In the genomic region with DNA sequence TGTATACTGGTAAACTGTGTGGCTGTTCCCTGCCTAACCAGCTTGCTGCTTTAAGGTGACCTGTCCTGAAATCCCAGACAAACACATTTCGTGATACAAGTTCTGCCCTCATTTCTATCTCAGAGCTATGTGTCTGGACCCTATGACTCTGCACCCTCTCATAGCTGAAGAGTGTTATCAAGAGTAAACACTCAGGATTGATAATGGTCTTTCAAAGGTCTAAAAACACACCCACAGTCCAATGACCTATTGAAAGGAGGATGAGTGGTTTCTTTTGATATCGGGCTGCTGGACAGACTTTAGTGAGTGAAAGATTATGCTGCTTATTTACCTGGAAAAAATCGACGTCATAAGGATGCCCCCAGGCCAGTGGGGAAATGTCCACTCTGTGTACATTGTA, we compare ENCODE assay signal across 1 cellular context.
TF ChIP-seq lines count a peak whose summit lies in the region.

No MANE protein-coding gene starts in this region.

TF ChIP-seq in HepG2, 621 proteins besides CTCF, POLR2A, EP300 and RAD21 (continued from another document):
- TF ChIP-seq HNF4A (CRISPR knock-in tag; IDR thresholded peaks at IDR 0.05), result peak; percentile 35
- TF ChIP-seq ZBTB20 (CRISPR knock-in tag; IDR thresholded peaks at IDR 0.05; ENCODE audit: borderline replicate concordance, low read depth), result 0 out of 2 replicates have a peak, but pooled peaks have one; percentile 28
- peak; percentile 47; the same call in 1 of the 2 replicates for TF ChIP-seq NR2F6 (IDR thresholded peaks at IDR 0.05)
- TF ChIP-seq NR2F6 (CRISPR knock-in tag; IDR thresholded peaks at IDR 0.05), result no peak
- TF ChIP-seq TCF7 (IDR thresholded peaks at IDR 0.05; ENCODE audit: low read depth), result peak; percentile 35; the same call in 1 of the 2 replicates
- no peak for TF ChIP-seq MAFF (IDR thresholded peaks at IDR 0.05; ENCODE audit: low read depth, low read length)
- TF ChIP-seq ZNF234 (CRISPR knock-in tag; conservative IDR thresholded peaks at IDR 0.05), result no peak
- no peak for TF ChIP-seq CREB1 (IDR thresholded peaks at IDR 0.05)
- TF ChIP-seq CREB1 (CRISPR knock-in tag; IDR thresholded peaks at IDR 0.05), result peak; percentile 31; the same call in 1 of the 2 replicates
- TF ChIP-seq TBX2 (CRISPR knock-in tag; IDR thresholded peaks at IDR 0.05; ENCODE audit: borderline replicate concordance), result peak; percentile 30; the same call in 1 of the 2 replicates
- TF ChIP-seq, protein P1, sequence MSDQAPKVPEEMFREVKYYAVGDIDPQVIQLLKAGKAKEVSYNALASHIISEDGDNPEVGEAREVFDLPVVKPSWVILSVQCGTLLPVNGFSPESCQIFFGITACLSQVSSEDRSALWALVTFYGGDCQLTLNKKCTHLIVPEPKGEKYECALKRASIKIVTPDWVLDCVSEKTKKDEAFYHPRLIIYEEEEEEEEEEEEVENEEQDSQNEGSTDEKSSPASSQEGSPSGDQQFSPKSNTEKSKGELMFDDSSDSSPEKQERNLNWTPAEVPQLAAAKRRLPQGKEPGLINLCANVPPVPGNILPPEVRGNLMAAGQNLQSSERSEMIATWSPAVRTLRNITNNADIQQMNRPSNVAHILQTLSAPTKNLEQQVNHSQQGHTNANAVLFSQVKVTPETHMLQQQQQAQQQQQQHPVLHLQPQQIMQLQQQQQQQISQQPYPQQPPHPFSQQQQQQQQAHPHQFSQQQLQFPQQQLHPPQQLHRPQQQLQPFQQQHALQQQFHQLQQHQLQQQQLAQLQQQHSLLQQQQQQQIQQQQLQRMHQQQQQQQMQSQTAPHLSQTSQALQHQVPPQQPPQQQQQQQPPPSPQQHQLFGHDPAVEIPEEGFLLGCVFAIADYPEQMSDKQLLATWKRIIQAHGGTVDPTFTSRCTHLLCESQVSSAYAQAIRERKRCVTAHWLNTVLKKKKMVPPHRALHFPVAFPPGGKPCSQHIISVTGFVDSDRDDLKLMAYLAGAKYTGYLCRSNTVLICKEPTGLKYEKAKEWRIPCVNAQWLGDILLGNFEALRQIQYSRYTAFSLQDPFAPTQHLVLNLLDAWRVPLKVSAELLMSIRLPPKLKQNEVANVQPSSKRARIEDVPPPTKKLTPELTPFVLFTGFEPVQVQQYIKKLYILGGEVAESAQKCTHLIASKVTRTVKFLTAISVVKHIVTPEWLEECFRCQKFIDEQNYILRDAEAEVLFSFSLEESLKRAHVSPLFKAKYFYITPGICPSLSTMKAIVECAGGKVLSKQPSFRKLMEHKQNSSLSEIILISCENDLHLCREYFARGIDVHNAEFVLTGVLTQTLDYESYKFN (CRISPR knock-in tag; conservative IDR thresholded peaks at IDR 0.05), result peak; percentile 53
- 0 out of 2 replicates have a peak, but pooled peaks have one; percentile 21 for TF ChIP-seq SP5 (CRISPR knock-in tag; IDR thresholded peaks at IDR 0.05; ENCODE audit: borderline replicate concordance, low read depth)
- TF ChIP-seq TCF12 (IDR thresholded peaks at IDR 0.05), result no peak
- no peak for TF ChIP-seq TCF12 (CRISPR knock-in tag; IDR thresholded peaks at IDR 0.05)
- no peak for TF ChIP-seq GTF3A (CRISPR knock-in tag; conservative IDR thresholded peaks at IDR 0.05)
- TF ChIP-seq, protein P2, sequence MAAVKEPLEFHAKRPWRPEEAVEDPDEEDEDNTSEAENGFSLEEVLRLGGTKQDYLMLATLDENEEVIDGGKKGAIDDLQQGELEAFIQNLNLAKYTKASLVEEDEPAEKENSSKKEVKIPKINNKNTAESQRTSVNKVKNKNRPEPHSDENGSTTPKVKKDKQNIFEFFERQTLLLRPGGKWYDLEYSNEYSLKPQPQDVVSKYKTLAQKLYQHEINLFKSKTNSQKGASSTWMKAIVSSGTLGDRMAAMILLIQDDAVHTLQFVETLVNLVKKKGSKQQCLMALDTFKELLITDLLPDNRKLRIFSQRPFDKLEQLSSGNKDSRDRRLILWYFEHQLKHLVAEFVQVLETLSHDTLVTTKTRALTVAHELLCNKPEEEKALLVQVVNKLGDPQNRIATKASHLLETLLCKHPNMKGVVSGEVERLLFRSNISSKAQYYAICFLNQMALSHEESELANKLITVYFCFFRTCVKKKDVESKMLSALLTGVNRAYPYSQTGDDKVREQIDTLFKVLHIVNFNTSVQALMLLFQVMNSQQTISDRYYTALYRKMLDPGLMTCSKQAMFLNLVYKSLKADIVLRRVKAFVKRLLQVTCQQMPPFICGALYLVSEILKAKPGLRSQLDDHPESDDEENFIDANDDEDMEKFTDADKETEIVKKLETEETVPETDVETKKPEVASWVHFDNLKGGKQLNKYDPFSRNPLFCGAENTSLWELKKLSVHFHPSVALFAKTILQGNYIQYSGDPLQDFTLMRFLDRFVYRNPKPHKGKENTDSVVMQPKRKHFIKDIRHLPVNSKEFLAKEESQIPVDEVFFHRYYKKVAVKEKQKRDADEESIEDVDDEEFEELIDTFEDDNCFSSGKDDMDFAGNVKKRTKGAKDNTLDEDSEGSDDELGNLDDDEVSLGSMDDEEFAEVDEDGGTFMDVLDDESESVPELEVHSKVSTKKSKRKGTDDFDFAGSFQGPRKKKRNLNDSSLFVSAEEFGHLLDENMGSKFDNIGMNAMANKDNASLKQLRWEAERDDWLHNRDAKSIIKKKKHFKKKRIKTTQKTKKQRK (IDR thresholded peaks at IDR 0.05; ENCODE audit: low read length), result no peak
- TF ChIP-seq ZNF83 (CRISPR knock-in tag; IDR thresholded peaks at IDR 0.05; ENCODE audit: borderline replicate concordance), result no peak
- peak; percentile 29; the same call in 1 of the 2 replicates for TF ChIP-seq NR2F2 (IDR thresholded peaks at IDR 0.05; ENCODE audit: borderline replicate concordance, low read depth)
- TF ChIP-seq, protein P3, sequence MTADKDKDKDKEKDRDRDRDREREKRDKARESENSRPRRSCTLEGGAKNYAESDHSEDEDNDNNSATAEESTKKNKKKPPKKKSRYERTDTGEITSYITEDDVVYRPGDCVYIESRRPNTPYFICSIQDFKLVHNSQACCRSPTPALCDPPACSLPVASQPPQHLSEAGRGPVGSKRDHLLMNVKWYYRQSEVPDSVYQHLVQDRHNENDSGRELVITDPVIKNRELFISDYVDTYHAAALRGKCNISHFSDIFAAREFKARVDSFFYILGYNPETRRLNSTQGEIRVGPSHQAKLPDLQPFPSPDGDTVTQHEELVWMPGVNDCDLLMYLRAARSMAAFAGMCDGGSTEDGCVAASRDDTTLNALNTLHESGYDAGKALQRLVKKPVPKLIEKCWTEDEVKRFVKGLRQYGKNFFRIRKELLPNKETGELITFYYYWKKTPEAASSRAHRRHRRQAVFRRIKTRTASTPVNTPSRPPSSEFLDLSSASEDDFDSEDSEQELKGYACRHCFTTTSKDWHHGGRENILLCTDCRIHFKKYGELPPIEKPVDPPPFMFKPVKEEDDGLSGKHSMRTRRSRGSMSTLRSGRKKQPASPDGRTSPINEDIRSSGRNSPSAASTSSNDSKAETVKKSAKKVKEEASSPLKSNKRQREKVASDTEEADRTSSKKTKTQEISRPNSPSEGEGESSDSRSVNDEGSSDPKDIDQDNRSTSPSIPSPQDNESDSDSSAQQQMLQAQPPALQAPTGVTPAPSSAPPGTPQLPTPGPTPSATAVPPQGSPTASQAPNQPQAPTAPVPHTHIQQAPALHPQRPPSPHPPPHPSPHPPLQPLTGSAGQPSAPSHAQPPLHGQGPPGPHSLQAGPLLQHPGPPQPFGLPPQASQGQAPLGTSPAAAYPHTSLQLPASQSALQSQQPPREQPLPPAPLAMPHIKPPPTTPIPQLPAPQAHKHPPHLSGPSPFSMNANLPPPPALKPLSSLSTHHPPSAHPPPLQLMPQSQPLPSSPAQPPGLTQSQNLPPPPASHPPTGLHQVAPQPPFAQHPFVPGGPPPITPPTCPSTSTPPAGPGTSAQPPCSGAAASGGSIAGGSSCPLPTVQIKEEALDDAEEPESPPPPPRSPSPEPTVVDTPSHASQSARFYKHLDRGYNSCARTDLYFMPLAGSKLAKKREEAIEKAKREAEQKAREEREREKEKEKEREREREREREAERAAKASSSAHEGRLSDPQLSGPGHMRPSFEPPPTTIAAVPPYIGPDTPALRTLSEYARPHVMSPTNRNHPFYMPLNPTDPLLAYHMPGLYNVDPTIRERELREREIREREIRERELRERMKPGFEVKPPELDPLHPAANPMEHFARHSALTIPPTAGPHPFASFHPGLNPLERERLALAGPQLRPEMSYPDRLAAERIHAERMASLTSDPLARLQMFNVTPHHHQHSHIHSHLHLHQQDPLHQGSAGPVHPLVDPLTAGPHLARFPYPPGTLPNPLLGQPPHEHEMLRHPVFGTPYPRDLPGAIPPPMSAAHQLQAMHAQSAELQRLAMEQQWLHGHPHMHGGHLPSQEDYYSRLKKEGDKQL (CRISPR knock-in tag; IDR thresholded peaks at IDR 0.05; ENCODE audit: low read depth), result 0 out of 2 replicates have a peak, but pooled peaks have one; percentile 24
- no peak for TF ChIP-seq SOX6 (IDR thresholded peaks at IDR 0.05)
- peak; percentile 34; the same call in 1 of the 2 replicates for TF ChIP-seq SOX6 (CRISPR knock-in tag; IDR thresholded peaks at IDR 0.05)
